Comparison of ENCODE assay signal across 25 cellular contexts in the genomic region with DNA sequence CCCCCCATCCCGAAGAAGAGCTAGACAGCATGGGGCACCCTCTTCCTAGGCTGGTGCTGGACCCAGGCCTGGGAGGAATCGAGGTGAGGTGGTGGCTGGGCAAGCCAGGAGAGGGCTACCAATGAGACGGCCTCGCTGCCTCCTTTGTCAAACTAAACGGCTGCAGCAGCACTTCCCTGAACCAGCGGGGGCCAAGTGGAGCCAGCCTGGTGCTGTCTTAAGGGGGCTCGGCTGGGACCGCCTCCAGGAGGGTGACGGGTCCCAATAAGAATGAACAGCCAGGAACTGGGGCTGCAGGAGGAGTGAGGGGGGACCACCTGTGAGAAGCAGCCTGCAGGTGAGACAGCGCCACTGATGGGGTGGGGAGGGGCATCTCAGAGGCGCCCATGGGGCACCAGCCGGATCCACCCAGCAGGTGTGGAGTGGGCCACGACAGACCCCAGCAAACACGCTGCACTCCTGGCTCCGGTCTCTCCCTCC. TPM values are rescaled to one million over a fixed set of nuclear protein-coding genes. Genes with fewer than 3 reads are reported as not detected.
DNase-seq lines count a peak whose midpoint lies in the region; ATAC-seq and TF ChIP-seq lines count a peak whose summit lies in the region.
"Had no signal": no experiment of that assay in that cellular context is flagged by ENCODE, and none has a peak within 500 bp of the region (broad histone marks: within the 10 kb centered on the region; RNA-seq: fewer than 3 reads in every experiment).

No MANE protein-coding gene starts in this region.

- no peak overlapping the region for H3K4me3 ChIP-seq in H7 (ENCODE audit: insufficient read depth, low read depth, low read length)
- no peak overlapping the region for H3K4me3 ChIP-seq in lower lobe of right lung
- H3K4me3 ChIP-seq in suprapubic skin: no peak overlapping the region
- H3K4me3 ChIP-seq: GM12878, Peyer's patch, SJCRH30 had no signal

- H3K36me3 ChIP-seq in H7 (replicated peaks; ENCODE audit: control insufficient read depth, insufficient read depth, low read length) (peaks cover 3% of the 10 kb centered on the region), lower lobe of right lung (peaks cover 9% of the 10 kb centered on the region), suprapubic skin (no peaks in the 10 kb centered on the region)
- H3K36me3 ChIP-seq: BE2C, Peyer's patch, SJCRH30 had no signal

- peaks cover 8% of the 10 kb centered on the region for H3K27me3 Mint-ChIP-seq in activated T-helper 17 cell treated with anti-CD3 and anti-CD28 coated beads, Interleukin-2, amount 50 U/mL, for 72 hours

- ATAC-seq in activated T-helper 17 cell treated with anti-CD3 and anti-CD28 coated beads, Interleukin-2, amount 50 U/mL, for 72 hours (replicated peaks): no peak
- ATAC-seq in lower lobe of right lung (no peak), HG03039 (IDR thresholded peaks at IDR 0.05; ENCODE audit: unreplicated experiment) (no peak)
- ATAC-seq: GM12878 had no signal

- H3K4me1 Mint-ChIP-seq in activated T-helper 17 cell treated with anti-CD3 and anti-CD28 coated beads, Interleukin-2, amount 50 U/mL, for 72 hours: no peaks in the 10 kb centered on the region

- TF ChIP-seq EP300 in suprapubic skin (IDR thresholded peaks at IDR 0.05): no peak

- WGBS in suprapubic skin: 79% methylated on average over 10 of the region's 15 CpGs

- H3K9me3 ChIP-seq in lower lobe of right lung (no peaks in the 10 kb centered on the region), suprapubic skin (no peaks in the 10 kb centered on the region)
- H3K9me3 ChIP-seq: BE2C, Caco-2, Peyer's patch, SJCRH30 had no signal

- TF ChIP-seq POLR2A in suprapubic skin (IDR thresholded peaks at IDR 0.05): no peak

- intact Hi-C loops in lower lobe of right lung (cut with DNase I): no loop called here

- TF ChIP-seq CTCF in lower lobe of right lung (IDR thresholded peaks at IDR 0.05) (no peak), suprapubic skin (IDR thresholded peaks at IDR 0.05) (no peak)

- no peaks in the 10 kb centered on the region for H3K36me3 Mint-ChIP-seq in activated T-helper 17 cell treated with anti-CD3 and anti-CD28 coated beads, Interleukin-2, amount 50 U/mL, for 72 hours (ENCODE audit: low read depth)

- no peak overlapping the region for H3K27ac ChIP-seq in lower lobe of right lung
- no peak overlapping the region for H3K27ac ChIP-seq in suprapubic skin
- H3K27ac ChIP-seq: KMS-11, Peyer's patch, SJCRH30 had no signal

- no peak overlapping the region for H3K4me3 Mint-ChIP-seq in activated T-helper 17 cell treated with anti-CD3 and anti-CD28 coated beads, Interleukin-2, amount 50 U/mL, for 72 hours
- H3K4me3 Mint-ChIP-seq: CD4-positive, alpha-beta memory T cell; HFFc6 had no signal

- no peaks in the 10 kb centered on the region for H3K27me3 ChIP-seq in H7 (ENCODE audit: control insufficient read depth, insufficient read depth, low read length)
- peaks cover 25% of the 10 kb centered on the region for H3K27me3 ChIP-seq in lower lobe of right lung (ENCODE audit: low read depth)
- peaks cover 20% of the 10 kb centered on the region for H3K27me3 ChIP-seq in suprapubic skin
- H3K27me3 ChIP-seq: Peyer's patch had no signal

- no peaks in the 10 kb centered on the region for H3K9me3 Mint-ChIP-seq in activated T-helper 17 cell treated with anti-CD3 and anti-CD28 coated beads, Interleukin-2, amount 50 U/mL, for 72 hours
- H3K9me3 Mint-ChIP-seq: CD4-positive, alpha-beta memory T cell; HFFc6 had no signal

- peak; percentile 44 for DNase-seq in H7
- peak; percentile 26 for DNase-seq in lower lobe of right lung
- DNase-seq in suprapubic skin (ENCODE audit: low spot score in 2 of 2): peak; percentile 50 to 67
- DNase-seq in mesenteric fat pad (ENCODE audit: low spot score): no peak
- DNase-seq in kidney glomerular epithelial cell (lab: John Stamatoyannopoulos, UW): no peak
- DNase-seq: BE2C; Caco-2; CD4-positive, alpha-beta memory T cell; DMS 273 treated with DMSO at 0.1 percent for 48 hours; DND-41; HFFc6; IMR-90; NCI-H1417; NCI-H1694 treated with DMSO at 0.1 percent for 48 hours; NCI-H2081 treated with DMSO at 0.1 percent for 48 hours; NCI-H2171 treated with DMSO at 0.1 percent for 48 hours; NCI-H524 treated with DMSO at 0.1 percent for 48 hours; NCI-H82; SJCRH30 had no signal

- peak overlapping the region; percentile 59 for H3K27ac Mint-ChIP-seq in activated T-helper 17 cell treated with anti-CD3 and anti-CD28 coated beads, Interleukin-2, amount 50 U/mL, for 72 hours
- H3K27ac Mint-ChIP-seq: CD4-positive, alpha-beta memory T cell; HFFc6 had no signal

- H3K4me1 ChIP-seq in lower lobe of right lung (peaks cover 4% of the 10 kb centered on the region), suprapubic skin (peaks cover 7% of the 10 kb centered on the region)
- H3K4me1 ChIP-seq: BE2C, Caco-2, SJCRH30 had no signal

RNA-seq across cellular contexts. Expression of a gene that starts 17.1 kb away (rescaled TPM):
- total RNA-seq in H7 (2014; rRNA removed; shearing (Covaris generic)): 20.2 and 30.1 TPM in 2 replicates
- 10 to 100 TPM; 19.7 to 21.2 TPM for total RNA-seq in activated T-helper 17 cell treated with anti-CD3 and anti-CD28 coated beads, Interleukin-2, amount 50 U/mL, for 72 hours
- total RNA-seq in lower lobe of right lung (30.2 TPM), suprapubic skin (10 to 100 TPM in 2 of 4 donors, 1 to 10 TPM in 2; 8.2 to 29.0 (median 17.7) TPM), mesenteric fat pad (21.4 TPM)

RNA-seq across cellular contexts. Expression of a gene that starts 55.3 kb away (rescaled TPM):
- total RNA-seq in H7 (2014; rRNA removed; shearing (Covaris generic)): 0.15 TPM in 1 of 2 replicates, not detected in the other
- not detected for total RNA-seq in activated T-helper 17 cell treated with anti-CD3 and anti-CD28 coated beads, Interleukin-2, amount 50 U/mL, for 72 hours
- total RNA-seq in lower lobe of right lung (not detected), suprapubic skin (not detected), mesenteric fat pad (0.19 TPM)
- total RNA-seq: A673; Caco-2; CD4-positive, alpha-beta memory T cell; GM12878; HFFc6; IMR-90; Peyer's patch had no signal

RNA-seq across cellular contexts. Expression of a gene that starts 58.0 kb away (rescaled TPM):
- 3.8 and 6.8 TPM in 2 replicates for total RNA-seq in H7 (2014; rRNA removed; shearing (Covaris generic))
- total RNA-seq in activated T-helper 17 cell treated with anti-CD3 and anti-CD28 coated beads, Interleukin-2, amount 50 U/mL, for 72 hours: not detected
- total RNA-seq in lower lobe of right lung: 4.5 TPM
- total RNA-seq in suprapubic skin: not detected
- total RNA-seq in mesenteric fat pad: not detected
- total RNA-seq: A673; Caco-2; CD4-positive, alpha-beta memory T cell; GM12878; HFFc6; IMR-90; Peyer's patch had no signal

Comparison
In these comparisons a context has a peak if more than half of its experiments do, and no peak if none do; other contexts are left out.
1. DNase-seq: peak in H7 (single experiment), lower lobe of right lung (single experiment) and suprapubic skin (2 of 2); none in mesenteric fat pad (single experiment) and kidney glomerular epithelial cell (single experiment).